ENCODE assay signal across 1 cellular context in genomic region chr10:42769173-42769572, GRCh38.
TF ChIP-seq lines count a peak whose summit lies in the region.

No MANE protein-coding gene starts in this region.

TF ChIP-seq in K562, 482 proteins besides CTCF, POLR2A, EP300 and RAD21:
- no peak for TF ChIP-seq NR0B1 (IDR thresholded peaks at IDR 0.05; ENCODE audit: partially characterized antibody)
- TF ChIP-seq EGR1 (conservative IDR thresholded peaks at IDR 0.05) = 0 out of 2 replicates have a peak, but pooled peaks have one; percentile 27
- peak in 1 of 2 experiments; percentile 4; a peak in 1 of 4 replicates for TF ChIP-seq FOXK2 (conservative IDR thresholded peaks at IDR 0.05 in 1 of 2, IDR thresholded peaks at IDR 0.05 in 1 of 2; ENCODE audit: low read depth in 2 of 2)
- no peak for TF ChIP-seq PHF8 (IDR thresholded peaks at IDR 0.05; ENCODE audit: borderline replicate concordance, low read length)
- no peak for TF ChIP-seq SIX5 (IDR thresholded peaks at IDR 0.05; ENCODE audit: borderline replicate concordance in 1 of 2, insufficient read depth in 1 of 2, low read depth in 1 of 2, low read length in 2 of 2)
- no peak for TF ChIP-seq TCF7L2 (IDR thresholded peaks at IDR 0.05; ENCODE audit: low read depth, low read length)
- no peak for TF ChIP-seq ATF7 (IDR thresholded peaks at IDR 0.05)
- TF ChIP-seq ELF2 (CRISPR knock-in tag; IDR thresholded peaks at IDR 0.05) = no peak
- 0 out of 2 replicates have a peak, but pooled peaks have one; percentile 4 for TF ChIP-seq GATA2 (CRISPR knock-in tag; IDR thresholded peaks at IDR 0.05)
